Comparison of ENCODE assay signal across 8 cellular contexts in genomic region chr14:68140111-68140741, GRCh38.
DNase-seq lines count a peak whose midpoint lies in the region; ATAC-seq, FAIRE-seq and TF ChIP-seq lines count a peak whose summit lies in the region.

No MANE protein-coding gene starts in this region.

- ATAC-seq in PC-3 (peak; percentile 70), pancreas (peak; percentile 54 to 76 (median 69)), GM21737 (IDR thresholded peaks at IDR 0.05; ENCODE audit: unreplicated experiment) (no peak)

- H3K9me3 ChIP-seq in GM23248 (ENCODE audit: low read depth) (no peaks in the 10 kb centered on the region), PC-3 (ENCODE audit: low read length) (no peaks in the 10 kb centered on the region), pancreas (no peaks in the 10 kb centered on the region)

- H3K4me2 ChIP-seq in GM23248 (ENCODE audit: unreplicated experiment) (peak overlapping the region; percentile 67), PC-3 (ENCODE audit: low read length) (peak overlapping the region; percentile 69)

- H3F3A ChIP-seq in GM23248 (ENCODE audit: insufficient read depth) = peaks cover 68% of the 10 kb centered on the region
- peaks cover 13% of the 10 kb centered on the region for H3F3A ChIP-seq in PC-3 (ENCODE audit: low read length, unreplicated experiment)

- WGBS in GM23248 (ENCODE audit: low coverage in 1 of 2, low lambda C conversion rate in 2 of 2, missing lambda C conversion rate in 2 of 2), 2 experiments = 8 to 11% methylated on average over 2 of the region's 2 CpGs
- WGBS in pancreas, 2 donors = 2 to 5% methylated on average over 2 of the region's 2 CpGs

- H3K4me1 ChIP-seq in GM23248 (ENCODE audit: insufficient read depth) (peaks cover 90% of the 10 kb centered on the region), PC-3 (ENCODE audit: insufficient read depth, low read length) (peaks cover 75% of the 10 kb centered on the region), pancreas (peaks cover 55 to 68% (median 60%) of the 10 kb centered on the region in 3 donors)

- in situ Hi-C loops in GM23248 (cut with MboI) = no loop called here

- H3K79me2 ChIP-seq in GM23248 (ENCODE audit: insufficient read depth) = no peaks in the 10 kb centered on the region
- no peaks in the 10 kb centered on the region for H3K79me2 ChIP-seq in PC-3 (ENCODE audit: low read length)

- CTCF ChIA-PET in PC-3 (lab: Charles Lee) = interaction anchor here (0.6 kb wide), 1 partner anchor 196 kb away, joined by 9 read pairs; no protein-coding TSS in a partner anchor

- H3K9ac ChIP-seq in GM23248 (peak overlapping the region; percentile 84), PC-3 (ENCODE audit: low read length) (peak overlapping the region; percentile 77)

- no peaks in the 10 kb centered on the region for H3K36me3 ChIP-seq in GM23248 (ENCODE audit: low read depth)
- no peaks in the 10 kb centered on the region for H3K36me3 ChIP-seq in PC-3 (ENCODE audit: low read depth, low read length)
- no peaks in the 10 kb centered on the region for H3K36me3 ChIP-seq in pancreas

- intact Hi-C loops in PC-3 (cut with micrococcal nuclease) = loop anchor here (1.0 to 10.0 kb wide), 6 partner anchors 19 to 655 kb away; partner anchors contain the start of gene ZFP36L1
- intact Hi-C loops in pancreas (cut with DNase I) = no loop called here

- 0 out of 2 replicates have a peak overlapping the region, but pooled peaks have one; percentile 10 for H3K4me3 ChIP-seq in GM23248
- H3K4me3 ChIP-seq in PC-3 (ENCODE audit: low read length) = peak overlapping the region; percentile 29; the same call in 1 of the 2 replicates
- no peak overlapping the region for H3K4me3 ChIP-seq in pancreas

- peak; percentile 96 for DNase-seq in GM23248
- peak; percentile 99 for DNase-seq in PC-3
- DNase-seq in fibroblast of gingiva (ENCODE audit: low read depth) = peak; percentile 97
- DNase-seq in pancreas = peak in 3 of 6 donors; percentile 45 to 72 (median 61)
- no peak for DNase-seq in NK-92 treated with Interleukin-12 subunit alpha and Interleukin-12 subunit beta, amount 100 ng/mL, for 24 hours (lab: John Stamatoyannopoulos, UW)
- DNase-seq in NOMO-1 (lab: John Stamatoyannopoulos, UW; ENCODE audit: unreplicated experiment in 2 of 2) = no peak
- DNase-seq in SKM-1 (lab: John Stamatoyannopoulos, UW; ENCODE audit: unreplicated experiment) = no peak

- FAIRE-seq in pancreas (lab: Jason Lieb, UNC) = peak; percentile 93

- H2AFZ ChIP-seq in GM23248 (no peak overlapping the region), PC-3 (ENCODE audit: low read length) (no peak overlapping the region)

- POLR2A ChIA-PET in PC-3 (lab: Charles Lee; ENCODE audit: unreplicated experiment) = interaction anchor here (0.6 kb wide), 3 partner anchors 166 to 651 kb away, joined by 3 to 7 read pairs (median 6); no protein-coding TSS in a partner anchor

- no TSS peak for BruUV-seq in PC-3 (replicated peaks; lab: Mats Ljungman, UMichigan)

- no peaks in the 10 kb centered on the region for H4K20me1 ChIP-seq in GM23248 (ENCODE audit: insufficient read depth)
- H4K20me1 ChIP-seq in PC-3 (ENCODE audit: low read length) = no peaks in the 10 kb centered on the region

- TF ChIP-seq CTCF in PC-3 (conservative IDR thresholded peaks at IDR 0.05; ENCODE audit: low read depth, low read length) = no peak
- TF ChIP-seq CTCF in pancreas (IDR thresholded peaks at IDR 0.05) = no peak

- H3K27ac ChIP-seq in GM23248 = peak overlapping the region; percentile 98
- peak overlapping the region; percentile 93 for H3K27ac ChIP-seq in PC-3 (ENCODE audit: low read length)
- peak overlapping the region; percentile 56 to 87 (median 76) for H3K27ac ChIP-seq in pancreas

- H3K27me3 ChIP-seq in GM23248 (replicated peaks; ENCODE audit: insufficient read depth) (no peaks in the 10 kb centered on the region), PC-3 (ENCODE audit: low read length) (no peaks in the 10 kb centered on the region), pancreas (no peaks in the 10 kb centered on the region)

- H3K9me2 ChIP-seq in GM23248 (ENCODE audit: insufficient read depth) (no peaks in the 10 kb centered on the region), PC-3 (replicated peaks; ENCODE audit: low read length) (no peaks in the 10 kb centered on the region)

Comparison
In these comparisons a context has a peak if more than half of its experiments do, and no peak if none do; other contexts are left out.
1. DNase-seq: peak in GM23248 (single experiment), PC-3 (single experiment) and fibroblast of gingiva (single experiment); none in NK-92 treated with Interleukin-12 subunit alpha and Interleukin-12 subunit beta, amount 100 ng/mL, for 24 hours (single experiment), NOMO-1 (0 of 2) and SKM-1 (single experiment).
2. H3K4me3 ChIP-seq: peak in GM23248 (single experiment) and PC-3 (single experiment); none in pancreas (0 of 4).
3. Peak in every context shown above with its lines, with median percentiles within 50 percentile points of each other: H3K27ac ChIP-seq.